16 cellular contexts compared by ENCODE assay signal in genomic region chr16:85201566-85201965, GRCh38.
DNase-seq lines count a peak whose midpoint lies in the region; ATAC-seq and TF ChIP-seq lines count a peak whose summit lies in the region.
"Had no signal": no experiment of that assay in that cellular context is flagged by ENCODE, and none has a peak within 500 bp of the region (broad histone marks: within the 10 kb centered on the region; RNA-seq: fewer than 3 reads in every experiment).

No MANE protein-coding gene starts in this region.

- H3K4me2 ChIP-seq in GM23248 (ENCODE audit: unreplicated experiment) = peak overlapping the region; percentile 54

- no peak for TF ChIP-seq CTCF in lower lobe of right lung (IDR thresholded peaks at IDR 0.05)

- H3K4me1 ChIP-seq in GM23248 (ENCODE audit: insufficient read depth) = peaks cover 70% of the 10 kb centered on the region
- peaks cover 27% of the 10 kb centered on the region for H3K4me1 ChIP-seq in lower lobe of right lung

- H3F3A ChIP-seq in GM23248 (ENCODE audit: insufficient read depth) = peaks cover 43% of the 10 kb centered on the region

- H4K20me1 ChIP-seq in GM23248 (ENCODE audit: insufficient read depth) = no peaks in the 10 kb centered on the region

- peak overlapping the region; percentile 42 for H3K27ac Mint-ChIP-seq in central memory CD8-positive, alpha-beta T cell (ENCODE audit: low read depth)
- peak overlapping the region; percentile 36 for H3K27ac Mint-ChIP-seq in stimulated activated effector memory CD8-positive, alpha-beta T cell treated with anti-CD3 and anti-CD28 coated beads, Interleukin-12 subunit alpha, Interleukin-12 subunit beta, amount 100 ng/mL, for 72 hours
- H3K27ac Mint-ChIP-seq: stimulated activated memory B cell treated with anti-CD40 and anti-IgM and Interleukin-4, amounts not matched to agents 10 μg/mL and 1 μg/mL and 100 μg/mL, for 72 hours had no signal

- intact Hi-C loops in lower lobe of right lung (cut with DNase I) = no loop called here

- peaks cover 75% of the 10 kb centered on the region for H3K79me2 ChIP-seq in GM23248 (ENCODE audit: insufficient read depth)

- no peaks in the 10 kb centered on the region for H3K4me1 Mint-ChIP-seq in central memory CD8-positive, alpha-beta T cell
- H3K4me1 Mint-ChIP-seq in stimulated activated effector memory CD8-positive, alpha-beta T cell treated with anti-CD3 and anti-CD28 coated beads, Interleukin-12 subunit alpha, Interleukin-12 subunit beta, amount 100 ng/mL, for 72 hours = no peaks in the 10 kb centered on the region
- H3K4me1 Mint-ChIP-seq: stimulated activated memory B cell treated with anti-CD40 and anti-IgM and Interleukin-4, amounts not matched to agents 10 μg/mL and 1 μg/mL and 100 μg/mL, for 72 hours had no signal

- DNase-seq in GM23248 = peak; percentile 77
- no peak for DNase-seq in central memory CD8-positive, alpha-beta T cell (ENCODE audit: low spot score in 2 of 2)
- DNase-seq in lower lobe of right lung = no peak
- no peak for DNase-seq in stimulated activated effector memory CD8-positive, alpha-beta T cell treated with anti-CD3 and anti-CD28 coated beads, Interleukin-12 subunit alpha, Interleukin-12 subunit beta, amount 100 ng/mL, for 72 hours (ENCODE audit: low spot score in 2 of 2)
- DNase-seq in activated CD4-positive, alpha-beta T cell treated with anti-CD3 and anti-CD28 coated beads for 1 hour = no peak
- DNase-seq in stimulated activated CD4-positive, alpha-beta T cell treated with anti-CD3 and anti-CD28 coated beads, Interleukin-15, amount 100 ng/mL, for 24 hours = no peak
- no peak for DNase-seq in activated CD4-positive, alpha-beta T cell treated with anti-CD3 and anti-CD28 coated beads, Interleukin-2, amount 50 U/mL, for 4 hours
- DNase-seq: activated naive CD4-positive, alpha-beta T cell; gastrocnemius medialis; HCEC 1CT; KG1; NCI-H1436; PC-3 had no signal

- H2AFZ ChIP-seq in GM23248 = peak overlapping the region; percentile 12; the same call in 1 of the 2 replicates

- H3K27me3 ChIP-seq in GM23248 (replicated peaks; ENCODE audit: insufficient read depth) = no peaks in the 10 kb centered on the region
- H3K27me3 ChIP-seq in lower lobe of right lung (ENCODE audit: low read depth) = no peaks in the 10 kb centered on the region
- H3K27me3 ChIP-seq: gastrocnemius medialis had no signal

- in situ Hi-C loops in GM23248 (cut with MboI) = no loop called here

- H3K9me2 ChIP-seq in GM23248 (ENCODE audit: insufficient read depth) = no peaks in the 10 kb centered on the region

- H3K9me3 ChIP-seq in GM23248 (ENCODE audit: low read depth) = no peaks in the 10 kb centered on the region
- no peaks in the 10 kb centered on the region for H3K9me3 ChIP-seq in lower lobe of right lung
- H3K9me3 ChIP-seq: gastrocnemius medialis had no signal

- H3K9me3 Mint-ChIP-seq in central memory CD8-positive, alpha-beta T cell = no peaks in the 10 kb centered on the region
- no peaks in the 10 kb centered on the region for H3K9me3 Mint-ChIP-seq in stimulated activated effector memory CD8-positive, alpha-beta T cell treated with anti-CD3 and anti-CD28 coated beads, Interleukin-12 subunit alpha, Interleukin-12 subunit beta, amount 100 ng/mL, for 72 hours
- H3K9me3 Mint-ChIP-seq: stimulated activated memory B cell treated with anti-CD40 and anti-IgM and Interleukin-4, amounts not matched to agents 10 μg/mL and 1 μg/mL and 100 μg/mL, for 72 hours had no signal

- H3K27me3 Mint-ChIP-seq in central memory CD8-positive, alpha-beta T cell = peaks cover 34% of the 10 kb centered on the region

- 14 to 18% methylated on average over 7 to 8 of the region's 8 CpGs for WGBS in GM23248 (ENCODE audit: low coverage in 1 of 2, low lambda C conversion rate in 2 of 2, missing lambda C conversion rate in 2 of 2), 2 experiments

- peak overlapping the region; percentile 83 for H3K9ac ChIP-seq in GM23248

- no peak for ATAC-seq in central memory CD8-positive, alpha-beta T cell (replicated peaks; ENCODE audit: extremely low read depth, poor library complexity, severe bottlenecking)
- no peak for ATAC-seq in lower lobe of right lung
- no peak for ATAC-seq in stimulated activated effector memory CD8-positive, alpha-beta T cell treated with anti-CD3 and anti-CD28 coated beads, Interleukin-12 subunit alpha, Interleukin-12 subunit beta, amount 100 ng/mL, for 72 hours
- ATAC-seq in HG02678 (IDR thresholded peaks at IDR 0.05; ENCODE audit: unreplicated experiment) = no peak
- ATAC-seq: gastrocnemius medialis; PC-3; stimulated activated memory B cell treated with anti-CD40 and anti-IgM and Interleukin-4, amounts not matched to agents 10 μg/mL and 1 μg/mL and 100 μg/mL, for 72 hours had no signal

- H3K4me3 Mint-ChIP-seq in central memory CD8-positive, alpha-beta T cell = no peak overlapping the region
- no peak overlapping the region for H3K4me3 Mint-ChIP-seq in stimulated activated effector memory CD8-positive, alpha-beta T cell treated with anti-CD3 and anti-CD28 coated beads, Interleukin-12 subunit alpha, Interleukin-12 subunit beta, amount 100 ng/mL, for 72 hours
- H3K4me3 Mint-ChIP-seq: stimulated activated memory B cell treated with anti-CD40 and anti-IgM and Interleukin-4, amounts not matched to agents 10 μg/mL and 1 μg/mL and 100 μg/mL, for 72 hours had no signal

- H3K27ac ChIP-seq in GM23248 = peak overlapping the region; percentile 91
- H3K27ac ChIP-seq in lower lobe of right lung = peak overlapping the region; percentile 71
- H3K27ac ChIP-seq: C4-2B had no signal

- no peaks in the 10 kb centered on the region for H3K36me3 Mint-ChIP-seq in central memory CD8-positive, alpha-beta T cell (ENCODE audit: insufficient read depth)
- no peaks in the 10 kb centered on the region for H3K36me3 Mint-ChIP-seq in stimulated activated effector memory CD8-positive, alpha-beta T cell treated with anti-CD3 and anti-CD28 coated beads, Interleukin-12 subunit alpha, Interleukin-12 subunit beta, amount 100 ng/mL, for 72 hours
- H3K36me3 Mint-ChIP-seq: stimulated activated memory B cell treated with anti-CD40 and anti-IgM and Interleukin-4, amounts not matched to agents 10 μg/mL and 1 μg/mL and 100 μg/mL, for 72 hours had no signal

- H3K36me3 ChIP-seq in GM23248 (ENCODE audit: low read depth) (no peaks in the 10 kb centered on the region), lower lobe of right lung (no peaks in the 10 kb centered on the region)
- H3K36me3 ChIP-seq: gastrocnemius medialis had no signal

- H3K4me3 ChIP-seq in GM23248 = no peak overlapping the region
- H3K4me3 ChIP-seq in lower lobe of right lung = no peak overlapping the region
- H3K4me3 ChIP-seq: gastrocnemius medialis had no signal
